In genomic region chr15:40067921-40068624, GRCh38 we compare ENCODE assay signal across 1 cellular context.
A peak's percentile ranks its signal among the peaks of the same experiment; 100 is the strongest.
TF ChIP-seq lines count a peak whose summit lies in the region.

No MANE protein-coding gene starts in this region.

TF ChIP-seq in HEK293, 187 proteins besides CTCF, POLR2A, EP300 and RAD21 (continued from another document):
- TF ChIP-seq PRDM10 (tag by site-specific recombination; IDR thresholded peaks at IDR 0.05), result peak; percentile 50
- no peak for TF ChIP-seq SCRT2 (tag by site-specific recombination; IDR thresholded peaks at IDR 0.05)
